Comparison of ENCODE assay signal across 11 cellular contexts in the genomic region with DNA sequence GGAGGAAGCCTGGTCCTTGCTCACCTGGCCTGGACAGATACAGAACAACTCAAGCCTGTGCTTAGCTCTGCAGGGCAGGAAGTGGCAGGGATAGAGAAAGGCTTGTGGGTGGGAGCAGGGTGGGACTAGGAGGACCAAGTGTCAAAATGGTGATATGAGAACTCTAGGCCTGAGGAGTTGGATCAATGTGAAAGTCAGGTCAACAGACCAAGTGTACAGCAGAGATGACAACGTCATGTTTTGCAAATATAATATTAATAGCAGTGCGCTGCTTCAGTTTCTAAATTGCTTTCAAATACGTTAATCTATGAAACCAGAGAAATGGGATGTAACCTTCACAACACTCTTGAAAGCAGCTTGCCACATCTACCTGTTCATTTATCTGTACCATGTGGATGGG.
A peak's percentile ranks its signal among the peaks of the same experiment; 100 is the strongest.
DNase-seq lines count a peak whose midpoint lies in the region; ATAC-seq and TF ChIP-seq lines count a peak whose summit lies in the region.
"Had no signal": no experiment of that assay in that cellular context is flagged by ENCODE, and none has a peak within 500 bp of the region (broad histone marks: within the 10 kb centered on the region; RNA-seq: fewer than 3 reads in every experiment).

No MANE protein-coding gene starts in this region.

- H3K27ac ChIP-seq in CD4-positive, CD25-positive, alpha-beta regulatory T cell (ENCODE audit: insufficient read depth, low read length, poor library complexity, severe bottlenecking), result peak overlapping the region; percentile 43
- peak overlapping the region; percentile 67; the same call in 1 of the 2 replicates for H3K27ac ChIP-seq in Karpas-422 (ENCODE audit: low read length)
- no peak overlapping the region for H3K27ac ChIP-seq in prostate gland
- H3K27ac ChIP-seq in right cardiac atrium (ENCODE audit: low read length), result no peak overlapping the region

- no peaks in the 10 kb centered on the region for H3K9me2 ChIP-seq in Karpas-422 (replicated peaks; ENCODE audit: insufficient read depth, low read length)

- H3K79me2 ChIP-seq in Karpas-422 (ENCODE audit: low read length), result peaks cover 27% of the 10 kb centered on the region

- peaks cover 21% of the 10 kb centered on the region for H3K36me3 Mint-ChIP-seq in CD4-positive, CD25-positive, alpha-beta regulatory T cell

- no peak for DNase-seq in CD4-positive, CD25-positive, alpha-beta regulatory T cell
- DNase-seq in Karpas-422 (no peak), prostate gland (ENCODE audit: low spot score) (no peak), right cardiac atrium (no peak), Ammon's horn (ENCODE audit: low spot score) (no peak)
- no peak for DNase-seq in stimulated activated naive CD4-positive, alpha-beta T cell (lab: John Stamatoyannopoulos, UW)
- DNase-seq: caudate nucleus, GF-D8, posterior cingulate gyrus had no signal

- H3K27me3 ChIP-seq in CD4-positive, CD25-positive, alpha-beta regulatory T cell (ENCODE audit: control insufficient read depth, insufficient read depth, low read length), result no peaks in the 10 kb centered on the region
- no peaks in the 10 kb centered on the region for H3K27me3 ChIP-seq in Karpas-422 (ENCODE audit: low read length)
- H3K27me3 ChIP-seq in prostate gland (replicated peaks; ENCODE audit: insufficient read depth), result no peaks in the 10 kb centered on the region
- no peaks in the 10 kb centered on the region for H3K27me3 ChIP-seq in right cardiac atrium (ENCODE audit: control insufficient read depth, insufficient read depth)

- peak overlapping the region; percentile 5 to 86 (median 79) for H3K27ac Mint-ChIP-seq in CD4-positive, CD25-positive, alpha-beta regulatory T cell

- H3K9ac ChIP-seq in Karpas-422 (ENCODE audit: low read length), result no peak overlapping the region

- H3K4me1 Mint-ChIP-seq in CD4-positive, CD25-positive, alpha-beta regulatory T cell, result peaks cover 6 to 82% (median 42%) of the 10 kb centered on the region in 4 donors

- no peak overlapping the region for H2AFZ ChIP-seq in Karpas-422 (ENCODE audit: low read length)

- intact Hi-C loops in prostate gland (cut with DNase I) (no loop called here), right cardiac atrium (cut with DNase I) (no loop called here)

- peaks cover 38% of the 10 kb centered on the region for H3K4me1 ChIP-seq in CD4-positive, CD25-positive, alpha-beta regulatory T cell (ENCODE audit: control insufficient read depth, insufficient read depth, low read length, poor library complexity, severe bottlenecking)
- peaks cover 54% of the 10 kb centered on the region for H3K4me1 ChIP-seq in Karpas-422 (ENCODE audit: low read length)
- H3K4me1 ChIP-seq in prostate gland (replicated peaks), result no peaks in the 10 kb centered on the region
- peaks cover 3% of the 10 kb centered on the region for H3K4me1 ChIP-seq in right cardiac atrium (ENCODE audit: control insufficient read depth, insufficient read depth, low read length)

- no peaks in the 10 kb centered on the region for H3K9me3 ChIP-seq in CD4-positive, CD25-positive, alpha-beta regulatory T cell (ENCODE audit: control insufficient read depth in 2 of 2, low read length in 2 of 2)
- H3K9me3 ChIP-seq in Karpas-422 (ENCODE audit: low read length), result no peaks in the 10 kb centered on the region
- no peaks in the 10 kb centered on the region for H3K9me3 ChIP-seq in prostate gland
- H3K9me3 ChIP-seq in right cardiac atrium (ENCODE audit: control insufficient read depth, low read length), result no peaks in the 10 kb centered on the region

- ATAC-seq in CD4-positive, CD25-positive, alpha-beta regulatory T cell (ENCODE audit: low read depth in 2 of 2), result no peak
- ATAC-seq in GM18868 (IDR thresholded peaks at IDR 0.05; ENCODE audit: unreplicated experiment) (peak; percentile 67), GM21825 (IDR thresholded peaks at IDR 0.05; ENCODE audit: unreplicated experiment) (peak; percentile 55), right cardiac atrium (no peak)

- no peak for TF ChIP-seq POLR2A in prostate gland (IDR thresholded peaks at IDR 0.05)

- no peaks in the 10 kb centered on the region for H4K20me1 ChIP-seq in Karpas-422 (ENCODE audit: insufficient read depth, low read depth, low read length)

- no peak overlapping the region for H3K4me2 ChIP-seq in Karpas-422 (ENCODE audit: low read depth, low read length, poor library complexity, severe bottlenecking)

- H3K4me3 Mint-ChIP-seq in CD4-positive, CD25-positive, alpha-beta regulatory T cell, result peak overlapping the region in 2 of 4 donors; percentile 23 to 36

- no peak for TF ChIP-seq CTCF in prostate gland (IDR thresholded peaks at IDR 0.05)

- 88% methylated on average over 3 of the region's 3 CpGs for WGBS in prostate gland
- 85% methylated on average over 3 of the region's 3 CpGs for WGBS in right cardiac atrium

- H3K27me3 Mint-ChIP-seq in CD4-positive, CD25-positive, alpha-beta regulatory T cell, result no peaks in the 10 kb centered on the region

- H3K9me3 Mint-ChIP-seq in CD4-positive, CD25-positive, alpha-beta regulatory T cell, result peaks cover 0 to 2% (median 0%) of the 10 kb centered on the region in 7 donors

- no peak overlapping the region for H3K4me3 ChIP-seq in CD4-positive, CD25-positive, alpha-beta regulatory T cell (ENCODE audit: low read depth, low read length)
- no peak overlapping the region for H3K4me3 ChIP-seq in Karpas-422 (ENCODE audit: low read length)
- no peak overlapping the region for H3K4me3 ChIP-seq in prostate gland
- H3K4me3 ChIP-seq in right cardiac atrium (ENCODE audit: low read length), result no peak overlapping the region

- H3K36me3 ChIP-seq in CD4-positive, CD25-positive, alpha-beta regulatory T cell (ENCODE audit: control insufficient read depth, insufficient read depth, low read length), result peaks cover 27% of the 10 kb centered on the region
- H3K36me3 ChIP-seq in Karpas-422 (ENCODE audit: insufficient read depth, low read length) (no peaks in the 10 kb centered on the region), prostate gland (no peaks in the 10 kb centered on the region)

Comparison
In these comparisons a context has a peak if more than half of its experiments do, and no peak if none do; other contexts are left out.
1. ATAC-seq: peak in GM18868 (single experiment) and GM21825 (single experiment); none in CD4-positive, CD25-positive, alpha-beta regulatory T cell (0 of 2) and right cardiac atrium (0 of 2).
2. H3K27ac ChIP-seq: peak in CD4-positive, CD25-positive, alpha-beta regulatory T cell (single experiment) and Karpas-422 (single experiment); none in prostate gland (0 of 2) and right cardiac atrium (single experiment).